In genomic region chr10:121300723-121301122, GRCh38 we compare ENCODE assay signal across 9 cellular contexts.
"Had no signal": no experiment of that assay in that cellular context is flagged by ENCODE, and none has a peak within 500 bp of the region (broad histone marks: within the 10 kb centered on the region; RNA-seq: fewer than 3 reads in every experiment).

No MANE protein-coding gene starts in this region.

- H3K27ac ChIP-seq: GM23248, HL-60 had no signal

- ATAC-seq: HCT116, K562 had no signal

- FAIRE-seq: K562 had no signal

- H3K4me3 ChIP-seq: GM23248, HAP-1, K562 had no signal

- H3K9me3 ChIP-seq: HAP-1 had no signal

- H2AFZ ChIP-seq: GM23248 had no signal

- DNase-seq: GM23248, H7, HFFc6, IMR-90, KG1 had no signal

- H3K9ac ChIP-seq: GM23248 had no signal

- H3K36me3 ChIP-seq: HAP-1 had no signal
